Comparison of ENCODE assay signal across 1 cellular context in genomic region chr20:17643531-17644188, GRCh38.
TF ChIP-seq lines count a peak whose summit lies in the region.

No MANE protein-coding gene starts in this region.

TF ChIP-seq in HepG2, 621 proteins besides CTCF, POLR2A, EP300 and RAD21:
- TF ChIP-seq THAP9 (CRISPR knock-in tag; IDR thresholded peaks at IDR 0.05; ENCODE audit: borderline replicate concordance), result no peak
- no peak for TF ChIP-seq KAT7 (CRISPR knock-in tag; IDR thresholded peaks at IDR 0.05; ENCODE audit: borderline replicate concordance)
- TF ChIP-seq PHB2 (IDR thresholded peaks at IDR 0.05; ENCODE audit: partially characterized antibody), result no peak
- TF ChIP-seq ZNF709 (CRISPR knock-in tag; IDR thresholded peaks at IDR 0.05), result no peak
- no peak for TF ChIP-seq MLXIP (CRISPR knock-in tag; IDR thresholded peaks at IDR 0.05; ENCODE audit: borderline replicate concordance)
- TF ChIP-seq RFX1 (IDR thresholded peaks at IDR 0.05), result peak; percentile 38; the same call in 1 of the 2 replicates
- TF ChIP-seq SNAPC2 (CRISPR knock-in tag; IDR thresholded peaks at IDR 0.05), result no peak
- TF ChIP-seq SMARCE1 (IDR thresholded peaks at IDR 0.05; ENCODE audit: borderline replicate concordance), result no peak
- no peak for TF ChIP-seq ZBTB40 (IDR thresholded peaks at IDR 0.05)
- peak; percentile 32; the same call in 1 of the 2 replicates for TF ChIP-seq ZBTB40 (CRISPR knock-in tag; IDR thresholded peaks at IDR 0.05)
- TF ChIP-seq RBM22 (optimal IDR thresholded peaks at IDR 0.05; ENCODE audit: low read length), result peak; percentile 49
- no peak for TF ChIP-seq FOSL1 (CRISPR knock-in tag; IDR thresholded peaks at IDR 0.05; ENCODE audit: borderline replicate concordance)
- TF ChIP-seq ZNF547 (CRISPR knock-in tag; IDR thresholded peaks at IDR 0.05), result peak; percentile 20; the same call in 1 of the 2 replicates
